In the genomic region with DNA sequence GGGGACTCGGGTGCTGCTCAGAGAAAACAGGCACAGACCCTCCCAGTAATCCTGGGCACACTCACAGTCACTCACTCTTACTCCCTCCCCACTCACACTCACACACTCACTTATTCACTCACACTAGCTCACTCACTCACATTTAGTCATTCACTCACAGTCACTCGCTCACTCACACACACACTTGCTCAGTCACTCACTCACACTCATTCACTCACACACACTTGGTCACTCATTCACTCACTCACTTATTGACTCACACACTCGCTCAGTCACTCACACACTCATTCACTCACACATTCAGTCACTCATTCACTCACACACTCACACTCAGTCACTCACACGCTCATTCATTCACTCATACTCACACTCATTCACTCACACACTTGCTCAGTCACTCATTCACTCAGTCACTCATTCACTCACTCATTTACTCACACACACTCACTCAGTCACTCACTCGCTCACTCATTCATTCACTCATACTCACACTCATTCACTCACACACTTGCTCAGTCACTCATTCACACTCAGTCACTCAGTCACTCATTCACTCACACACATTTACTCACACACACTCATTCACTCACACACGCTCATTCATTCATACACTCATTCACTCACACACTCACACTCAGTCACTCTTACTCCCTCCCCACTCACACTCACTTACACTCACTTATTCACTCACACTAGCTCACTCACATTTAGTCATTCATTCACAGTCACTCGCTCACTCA, we compare ENCODE assay signal across 1 cellular context.
TF ChIP-seq lines count a peak whose summit lies in the region.

No MANE protein-coding gene starts in this region.

TF ChIP-seq in HEK293, 187 proteins besides CTCF, POLR2A, EP300 and RAD21 (continued from another document):
- TF ChIP-seq, protein P1, sequence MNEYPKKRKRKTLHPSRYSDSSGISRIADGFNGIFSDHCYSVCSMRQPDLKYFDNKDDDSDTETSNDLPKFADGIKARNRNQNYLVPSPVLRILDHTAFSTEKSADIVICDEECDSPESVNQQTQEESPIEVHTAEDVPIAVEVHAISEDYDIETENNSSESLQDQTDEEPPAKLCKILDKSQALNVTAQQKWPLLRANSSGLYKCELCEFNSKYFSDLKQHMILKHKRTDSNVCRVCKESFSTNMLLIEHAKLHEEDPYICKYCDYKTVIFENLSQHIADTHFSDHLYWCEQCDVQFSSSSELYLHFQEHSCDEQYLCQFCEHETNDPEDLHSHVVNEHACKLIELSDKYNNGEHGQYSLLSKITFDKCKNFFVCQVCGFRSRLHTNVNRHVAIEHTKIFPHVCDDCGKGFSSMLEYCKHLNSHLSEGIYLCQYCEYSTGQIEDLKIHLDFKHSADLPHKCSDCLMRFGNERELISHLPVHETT (tag by site-specific recombination; IDR thresholded peaks at IDR 0.05): no peak
- peak; percentile 63 for TF ChIP-seq PRDM1 (tag by site-specific recombination; IDR thresholded peaks at IDR 0.05)
- TF ChIP-seq ZBTB48 (tag by site-specific recombination; IDR thresholded peaks at IDR 0.05): no peak
- no peak for TF ChIP-seq ZNF302 (tag by site-specific recombination; IDR thresholded peaks at IDR 0.05; ENCODE audit: low read depth)
- no peak for TF ChIP-seq ZNF169 (tag by site-specific recombination; IDR thresholded peaks at IDR 0.05)
- no peak for TF ChIP-seq ZNF214 (tag by site-specific recombination; IDR thresholded peaks at IDR 0.05; ENCODE audit: borderline replicate concordance)
TF ChIP-seq in HEK293: peak in this region for 1.
